9 cellular contexts compared by ENCODE assay signal in the genomic region with DNA sequence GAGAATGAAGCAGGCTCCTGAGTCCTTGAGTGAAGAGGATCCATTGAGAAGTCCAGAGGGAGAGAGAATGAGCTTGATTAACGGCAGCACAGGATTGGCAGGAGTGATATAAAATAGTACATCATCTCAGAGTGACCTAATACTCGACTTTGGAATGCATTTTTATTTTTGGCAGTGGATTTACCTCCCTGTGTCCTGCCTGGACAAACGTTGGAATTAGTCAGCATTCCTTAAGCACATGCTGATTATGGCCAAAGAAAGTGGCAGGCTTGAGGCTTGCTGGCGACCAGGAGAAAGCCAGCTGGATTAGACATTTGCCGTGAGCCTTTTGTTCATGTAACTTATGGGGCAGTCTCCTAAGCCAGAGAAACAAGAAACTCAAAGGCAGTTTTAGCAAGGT. TPM values are rescaled to one million over a fixed set of nuclear protein-coding genes. Genes with fewer than 3 reads are reported as not detected.
DNase-seq lines count a peak whose midpoint lies in the region; ATAC-seq and TF ChIP-seq lines count a peak whose summit lies in the region.
"Had no signal": no experiment of that assay in that cellular context is flagged by ENCODE, and none has a peak within 500 bp of the region (broad histone marks: within the 10 kb centered on the region; RNA-seq: fewer than 3 reads in every experiment).

No MANE protein-coding gene starts in this region.

- H3K4me1 Mint-ChIP-seq in mesothelial cell of epicardium: peaks cover 49% of the 10 kb centered on the region

- TF ChIP-seq CTCF in mesothelial cell of epicardium (IDR thresholded peaks at IDR 0.05; ENCODE audit: unreplicated experiment): no peak

- ATAC-seq in HG03139 (IDR thresholded peaks at IDR 0.05; ENCODE audit: unreplicated experiment): no peak

- in situ Hi-C loops in ACHN (cut with HindIII; ENCODE audit: low pct_ligation_motif_present, low pct_unique_long_range_greater_than_20kb, low sequenced_read_pairs): no loop called here

- H3K9me3 Mint-ChIP-seq in mesothelial cell of epicardium: no peaks in the 10 kb centered on the region

- H3K36me3 Mint-ChIP-seq in mesothelial cell of epicardium: no peaks in the 10 kb centered on the region

- DNase-seq in ACHN (peak; percentile 55), NCI-H446 (lab: John Stamatoyannopoulos, UW) (peak; percentile 33 to 58), dedifferentiated amniotic fluid mesenchymal stem cell (ENCODE audit: extremely low spot score) (peak; percentile 74), mesothelial cell of epicardium (ENCODE audit: low spot score in 2 of 2, unreplicated experiment in 2 of 2) (no peak), NCI-H1930 (lab: John Stamatoyannopoulos, UW) (no peak), activated T-cell treated with anti-CD3 and anti-CD28 coated beads for 4 hours (no peak), DMS114 treated with DMSO at 0.1 percent for 48 hours (lab: John Stamatoyannopoulos, UW; ENCODE audit: unreplicated experiment) (no peak)
- DNase-seq: NCI-H345 had no signal

- H3K4me3 Mint-ChIP-seq in mesothelial cell of epicardium: no peak overlapping the region

- H3K27me3 Mint-ChIP-seq in mesothelial cell of epicardium (ENCODE audit: low read depth): no peaks in the 10 kb centered on the region

- peak overlapping the region; percentile 45 for H3K27ac Mint-ChIP-seq in mesothelial cell of epicardium

RNA-seq across cellular contexts. Expression of gene LRCH1, which starts 22.9 kb away (rescaled TPM):
- 29.4 to 29.6 TPM (median 29.6 TPM) in 3 replicates for total RNA-seq in mesothelial cell of epicardium

Comparison
In these comparisons a context has a peak if more than half of its experiments do, and no peak if none do; other contexts are left out.
1. DNase-seq: peak in ACHN (single experiment), NCI-H446 (2 of 2) and dedifferentiated amniotic fluid mesenchymal stem cell (single experiment); none in mesothelial cell of epicardium (0 of 2), NCI-H1930 (0 of 2), activated T-cell treated with anti-CD3 and anti-CD28 coated beads for 4 hours (single experiment) and DMS114 treated with DMSO at 0.1 percent for 48 hours (single experiment).